29 cellular contexts compared by ENCODE assay signal in the genomic region with DNA sequence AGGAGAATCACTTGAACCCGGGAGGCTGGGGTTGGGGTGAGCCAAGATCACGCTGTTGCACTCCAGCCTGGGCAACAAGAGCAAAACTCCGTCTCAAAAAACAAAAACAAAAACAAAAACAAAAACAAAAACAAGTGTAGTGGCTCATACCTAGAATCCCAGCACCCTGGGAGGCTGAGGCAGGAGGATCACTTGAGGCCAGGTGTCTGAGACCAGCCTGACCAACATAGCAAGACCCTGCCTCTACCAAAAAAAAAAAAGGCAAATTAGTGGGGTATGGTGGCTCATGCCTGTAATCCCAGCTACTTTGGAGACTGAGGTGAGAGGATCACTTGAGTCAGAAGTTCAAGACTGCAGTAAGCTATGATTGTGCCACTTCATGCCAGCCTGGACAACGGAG.
"Had no signal": no experiment of that assay in that cellular context is flagged by ENCODE, and none has a peak within 500 bp of the region (broad histone marks: within the 10 kb centered on the region; RNA-seq: fewer than 3 reads in every experiment).

No MANE protein-coding gene starts in this region.

- H3K9me3 Mint-ChIP-seq: stimulated activated memory B cell treated with anti-CD40 and anti-IgM and Interleukin-4, amounts not matched to agents 10 μg/mL and 1 μg/mL and 100 μg/mL, for 72 hours; type B pancreatic cell had no signal

- H3K27me3 Mint-ChIP-seq: stimulated activated memory B cell treated with anti-CD40 and anti-IgM and Interleukin-4, amounts not matched to agents 10 μg/mL and 1 μg/mL and 100 μg/mL, for 72 hours; stimulated activated naive B cell treated with anti-CD40 and anti-IgM and Interleukin-4, amounts not matched to agents 10 μg/mL and 1 μg/mL and 100 μg/mL, for 72 hours; stimulated activated naive CD8-positive, alpha-beta T cell treated with anti-CD3 and anti-CD28 coated beads, Interleukin-15, amount 100 ng/mL, for 72 hours; stimulated activated naive CD8-positive, alpha-beta T cell treated with anti-CD3 and anti-CD28 coated beads, Interleukin-15, Interleukin-2, amounts not matched to agents 100 ng/mL and 50 ng/mL, for 24 hours; type B pancreatic cell had no signal

- H3K27me3 ChIP-seq: stomach, suprapubic skin, testis, thyroid gland, tibial artery, tibial nerve, transverse colon, upper lobe of left lung, upper lobe of right lung, uterus, vagina had no signal

- H3K9me3 ChIP-seq: stomach, suprapubic skin, testis, thoracic aorta, thyroid gland, tibial artery, transverse colon, upper lobe of left lung, upper lobe of right lung, uterus, vagina had no signal

- DNase-seq: stimulated activated CD4-positive, alpha-beta T cell treated with anti-CD3 and anti-CD28 coated beads, Interleukin-2, amount 100 ng/mL, for 48 hours; stimulated activated CD4-positive, alpha-beta T cell treated with anti-CD3 and anti-CD28 coated beads, Interleukin-4, amount 100 ng/mL, for 1 hour; stimulated activated CD4-positive, alpha-beta T cell treated with anti-CD3 and anti-CD28 coated beads, Interleukin-4, amount 100 ng/mL, for 24 hours; stimulated activated CD4-positive, alpha-beta T cell treated with anti-CD3 and anti-CD28 coated beads, Interleukin-4, amount 100 ng/mL, for 4 hours; stimulated activated CD8-positive, alpha-beta memory T cell treated with anti-CD3 and anti-CD28 coated beads, Interleukin-4, amount 100 ng/mL, for 48 hours; stimulated activated naive B cell treated with anti-CD40 and anti-IgM and Interleukin-4, amounts not matched to agents 10 μg/mL and 1 μg/mL and 100 μg/mL, for 72 hours; stimulated activated naive CD4-positive, alpha-beta T cell; stimulated activated naive CD4-positive, alpha-beta T cell treated with Interleukin-2 at 50 U/mL for 16 hours; stimulated activated naive CD8-positive, alpha-beta T cell treated with anti-CD3 and anti-CD28 coated beads, Interleukin-15, amount 100 ng/mL, for 72 hours; stimulated activated naive CD8-positive, alpha-beta T cell treated with anti-CD3 and anti-CD28 coated beads, Interleukin-15, Interleukin-2, amounts not matched to agents 100 U/mL and 50 U/mL, for 24 hours; stomach; substantia nigra; testis; thyroid gland; tibial artery; transverse colon; trophoblast cell; upper lobe of left lung; upper lobe of right lung; uterus had no signal

- H3K36me3 Mint-ChIP-seq: stimulated activated effector memory CD8-positive, alpha-beta T cell treated with anti-CD3 and anti-CD28 coated beads, Interleukin-12 subunit alpha, Interleukin-12 subunit beta, amount 100 ng/mL, for 72 hours; stimulated activated memory B cell treated with anti-CD40 and anti-IgM and Interleukin-4, amounts not matched to agents 10 μg/mL and 1 μg/mL and 100 μg/mL, for 72 hours; stimulated activated naive B cell treated with anti-CD40 and anti-IgM and Interleukin-4, amounts not matched to agents 10 μg/mL and 1 μg/mL and 100 μg/mL, for 72 hours; type B pancreatic cell had no signal

- H3K4me3 Mint-ChIP-seq: stimulated activated effector memory CD8-positive, alpha-beta T cell treated with anti-CD3 and anti-CD28 coated beads, Interleukin-12 subunit alpha, Interleukin-12 subunit beta, amount 100 ng/mL, for 72 hours; stimulated activated memory B cell treated with anti-CD40 and anti-IgM and Interleukin-4, amounts not matched to agents 10 μg/mL and 1 μg/mL and 100 μg/mL, for 72 hours; stimulated activated naive B cell treated with anti-CD40 and anti-IgM and Interleukin-4, amounts not matched to agents 10 μg/mL and 1 μg/mL and 100 μg/mL, for 72 hours; stimulated activated naive CD8-positive, alpha-beta T cell treated with anti-CD3 and anti-CD28 coated beads, Interleukin-15, amount 100 ng/mL, for 72 hours; stimulated activated naive CD8-positive, alpha-beta T cell treated with anti-CD3 and anti-CD28 coated beads, Interleukin-15, Interleukin-2, amounts not matched to agents 100 ng/mL and 50 ng/mL, for 24 hours; type B pancreatic cell had no signal

- H3K27ac ChIP-seq: stomach, suprapubic skin, testis, thoracic aorta, thyroid gland, tibial artery, tibial nerve, transverse colon, upper lobe of left lung, upper lobe of right lung, uterus, vagina had no signal

- H3K4me1 ChIP-seq: suprapubic skin, testis, thyroid gland, uterus, vagina had no signal

- ATAC-seq: stimulated activated effector memory CD8-positive, alpha-beta T cell treated with anti-CD3 and anti-CD28 coated beads, Interleukin-12 subunit alpha, Interleukin-12 subunit beta, amount 100 ng/mL, for 72 hours; stimulated activated memory B cell treated with anti-CD40 and anti-IgM and Interleukin-4, amounts not matched to agents 10 μg/mL and 1 μg/mL and 100 μg/mL, for 72 hours; stimulated activated naive B cell treated with anti-CD40 and anti-IgM and Interleukin-4, amounts not matched to agents 10 μg/mL and 1 μg/mL and 100 μg/mL, for 72 hours; stimulated activated naive CD8-positive, alpha-beta T cell treated with anti-CD3 and anti-CD28 coated beads, Interleukin-15, amount 100 ng/mL, for 72 hours; stimulated activated naive CD8-positive, alpha-beta T cell treated with anti-CD3 and anti-CD28 coated beads, Interleukin-15, Interleukin-2, amounts not matched to agents 100 U/mL and 50 U/mL, for 24 hours; upper lobe of right lung had no signal

- FAIRE-seq: urothelium cell line had no signal

- H3K36me3 ChIP-seq: stomach, suprapubic skin, thoracic aorta, thyroid gland, tibial artery, tibial nerve, transverse colon, upper lobe of left lung, upper lobe of right lung, uterus, vagina had no signal

- H3K27ac Mint-ChIP-seq: stimulated activated effector memory CD8-positive, alpha-beta T cell treated with anti-CD3 and anti-CD28 coated beads, Interleukin-12 subunit alpha, Interleukin-12 subunit beta, amount 100 ng/mL, for 72 hours; stimulated activated memory B cell treated with anti-CD40 and anti-IgM and Interleukin-4, amounts not matched to agents 10 μg/mL and 1 μg/mL and 100 μg/mL, for 72 hours; stimulated activated naive B cell treated with anti-CD40 and anti-IgM and Interleukin-4, amounts not matched to agents 10 μg/mL and 1 μg/mL and 100 μg/mL, for 72 hours; stimulated activated naive CD8-positive, alpha-beta T cell treated with anti-CD3 and anti-CD28 coated beads, Interleukin-15, amount 100 ng/mL, for 72 hours; stimulated activated naive CD8-positive, alpha-beta T cell treated with anti-CD3 and anti-CD28 coated beads, Interleukin-15, Interleukin-2, amounts not matched to agents 100 ng/mL and 50 ng/mL, for 24 hours; type B pancreatic cell had no signal

- H3K4me3 ChIP-seq: stomach, suprapubic skin, testis, thoracic aorta, thyroid gland, tibial artery, tibial nerve, transverse colon, upper lobe of left lung, upper lobe of right lung, uterus, vagina had no signal
